Comparison of ENCODE assay signal across 8 cellular contexts in genomic region chr1:165392634-165393571, GRCh38. TPM values are rescaled to one million over a fixed set of nuclear protein-coding genes. Genes with fewer than 3 reads are reported as not detected.
DNase-seq lines count a peak whose midpoint lies in the region; ATAC-seq, FAIRE-seq and TF ChIP-seq lines count a peak whose summit lies in the region.

No MANE protein-coding gene starts in this region.

- H3K4me3 ChIP-seq in GM12864 (ENCODE audit: low read depth, low read length) (no peak overlapping the region), cardiac muscle cell (no peak overlapping the region), prostate gland (no peak overlapping the region)

- H3K27ac ChIP-seq in cardiac muscle cell (no peak overlapping the region), prostate gland (no peak overlapping the region)

- WGBS in prostate gland: 13% methylated on average over 19 of the region's 19 CpGs

- intact Hi-C loops in prostate gland (cut with DNase I): loop anchor here (1.0 to 5.0 kb wide), 2 partner anchors 200 to 519 kb away; no protein-coding TSS in a partner anchor

- no peaks in the 10 kb centered on the region for H3K36me3 Mint-ChIP-seq in activated naive CD4-positive, alpha-beta T cell treated with anti-CD3 and anti-CD28 coated beads, Interleukin-2, amount 50 U/mL, for 24 hours

- FAIRE-seq in urothelium cell line (lab: Jason Lieb, UNC): peak; percentile 84

- H3K9me3 ChIP-seq in cardiac muscle cell (ENCODE audit: low read depth): no peaks in the 10 kb centered on the region
- no peaks in the 10 kb centered on the region for H3K9me3 ChIP-seq in prostate gland

- no peaks in the 10 kb centered on the region for H3K36me3 ChIP-seq in cardiac muscle cell
- no peaks in the 10 kb centered on the region for H3K36me3 ChIP-seq in prostate gland

- peak overlapping the region; percentile 59 for H3K4me3 Mint-ChIP-seq in activated naive CD4-positive, alpha-beta T cell treated with anti-CD3 and anti-CD28 coated beads, Interleukin-2, amount 50 U/mL, for 24 hours

- peaks cover 46% of the 10 kb centered on the region for H3K27me3 ChIP-seq in cardiac muscle cell
- no peaks in the 10 kb centered on the region for H3K27me3 ChIP-seq in prostate gland (replicated peaks; ENCODE audit: insufficient read depth)

- peak; percentile 88 for TF ChIP-seq CTCF in GM12864 (IDR thresholded peaks at IDR 0.05; ENCODE audit: low read depth, low read length, missing control alignments)
- peak; percentile 96 for TF ChIP-seq CTCF in cardiac muscle cell (IDR thresholded peaks at IDR 0.05; ENCODE audit: low read depth, low read length)
- TF ChIP-seq CTCF in prostate gland (IDR thresholded peaks at IDR 0.05): peak; percentile 77 to 87 (median 84)

- DNase-seq in GM12864 (ENCODE audit: low read depth) (peak; percentile 72), MV-4-11 (lab: John Stamatoyannopoulos, UW) (peak; percentile 96), cardiac muscle cell (ENCODE audit: low read depth in 1 of 2, low spot score in 1 of 2) (peak; percentile 83 to 95), prostate gland (ENCODE audit: low spot score) (peak; percentile 64), urothelium cell line (ENCODE audit: low spot score) (peak; percentile 96)

- TF ChIP-seq POLR2A in prostate gland (IDR thresholded peaks at IDR 0.05): no peak

- ATAC-seq in HG02588 (IDR thresholded peaks at IDR 0.05; ENCODE audit: unreplicated experiment): peak; percentile 99
- peak; percentile 90 for ATAC-seq in SK-N-SH treated with all-trans-retinoic acid at 6 μM for 48 hours

- H3K4me1 Mint-ChIP-seq in activated naive CD4-positive, alpha-beta T cell treated with anti-CD3 and anti-CD28 coated beads, Interleukin-2, amount 50 U/mL, for 24 hours: peaks cover 15% of the 10 kb centered on the region

- H3K9me3 Mint-ChIP-seq in activated naive CD4-positive, alpha-beta T cell treated with anti-CD3 and anti-CD28 coated beads, Interleukin-2, amount 50 U/mL, for 24 hours: no peaks in the 10 kb centered on the region

- H3K4me1 ChIP-seq in cardiac muscle cell (ENCODE audit: low read depth) (peaks cover 7% of the 10 kb centered on the region), prostate gland (replicated peaks) (no peaks in the 10 kb centered on the region)

- peaks cover 47% of the 10 kb centered on the region for H3K27me3 Mint-ChIP-seq in activated naive CD4-positive, alpha-beta T cell treated with anti-CD3 and anti-CD28 coated beads, Interleukin-2, amount 50 U/mL, for 24 hours

- peak overlapping the region; percentile 23 for H3K27ac Mint-ChIP-seq in activated naive CD4-positive, alpha-beta T cell treated with anti-CD3 and anti-CD28 coated beads, Interleukin-2, amount 50 U/mL, for 24 hours

TF ChIP-seq in SK-N-SH treated with all-trans-retinoic acid at 6 μM for 48 hours, 23 proteins besides CTCF, POLR2A, EP300 and RAD21:
- TF ChIP-seq POU6F1 (CRISPR knock-in tag; IDR thresholded peaks at IDR 0.05; ENCODE audit: borderline replicate concordance, low read depth) (no peak), ZC3H10 (CRISPR knock-in tag; IDR thresholded peaks at IDR 0.05) (no peak), ZNF8 (CRISPR knock-in tag; IDR thresholded peaks at IDR 0.05) (no peak), ZNF70 (CRISPR knock-in tag; IDR thresholded peaks at IDR 0.05) (no peak), ZFP30 (CRISPR knock-in tag; IDR thresholded peaks at IDR 0.05) (no peak), ZFP3 (CRISPR knock-in tag; IDR thresholded peaks at IDR 0.05) (no peak), SNAI2 (CRISPR knock-in tag; IDR thresholded peaks at IDR 0.05) (no peak), TSHZ2 (CRISPR knock-in tag; IDR thresholded peaks at IDR 0.05) (no peak), TCF4 (CRISPR knock-in tag; IDR thresholded peaks at IDR 0.05; ENCODE audit: borderline replicate concordance) (no peak), PPARA (CRISPR knock-in tag; IDR thresholded peaks at IDR 0.05; ENCODE audit: borderline replicate concordance) (no peak), TOX (CRISPR knock-in tag; IDR thresholded peaks at IDR 0.05; ENCODE audit: borderline replicate concordance) (no peak), CSDC2 (CRISPR knock-in tag; IDR thresholded peaks at IDR 0.05) (no peak), OSR1 (CRISPR knock-in tag; IDR thresholded peaks at IDR 0.05) (no peak), CSRNP3 (CRISPR knock-in tag; IDR thresholded peaks at IDR 0.05) (no peak)

RNA-seq across cellular contexts. Expression of gene LMX1A, which starts 36.4 kb away (rescaled TPM):
- total RNA-seq in cardiac muscle cell (not detected in 2 replicates), prostate gland (under 1 TPM in 1 of 2 donors, not detected in 1; 0.28 TPM)
- polyA plus RNA-seq in cardiac muscle cell: not detected in 2 replicates

RNA-seq across cellular contexts. Expression of gene RXRG, which starts 52.0 kb away (rescaled TPM):
- 247 and 285 TPM in 2 replicates for total RNA-seq in cardiac muscle cell
- polyA plus RNA-seq in cardiac muscle cell: 296 and 429 TPM in 2 replicates
- 1 to 10 TPM in 1 of 2 donors, under 1 TPM in 1; 0.14 to 1.4 TPM for total RNA-seq in prostate gland

Comparison
In these comparisons a context has a peak if more than half of its experiments do, and no peak if none do; other contexts are left out.
1. RNA of gene RXRG, which starts 52.0 kb away (total RNA-seq): 247 to 285 TPM in cardiac muscle cell; 0.14 to 1.4 TPM in prostate gland; every median in the first group is over 100 times any median in the second.
2. Peak in every context shown above with its lines, with median percentiles within 50 percentile points of each other: DNase-seq and CTCF ChIP-seq.